20 cellular contexts compared by ENCODE assay signal in genomic region chr3:49791571-49791970, GRCh38. TPM values are rescaled to one million over a fixed set of nuclear protein-coding genes. Genes with fewer than 3 reads are reported as not detected.
DNase-seq lines count a peak whose midpoint lies in the region; ATAC-seq and TF ChIP-seq lines count a peak whose summit lies in the region.
"Had no signal": no experiment of that assay in that cellular context is flagged by ENCODE, and none has a peak within 500 bp of the region (broad histone marks: within the 10 kb centered on the region; RNA-seq: fewer than 3 reads in every experiment).

No MANE protein-coding gene starts in this region.

- no peaks in the 10 kb centered on the region for H3K27me3 ChIP-seq in spleen (replicated peaks in 1 of 7)

- H3K9me3 ChIP-seq in mesodermal cell (ENCODE audit: control insufficient read depth, low read length) = no peaks in the 10 kb centered on the region
- no peaks in the 10 kb centered on the region for H3K9me3 ChIP-seq in spleen

- no peaks in the 10 kb centered on the region for H3K27me3 Mint-ChIP-seq in chondrocyte (ENCODE audit: low read depth)

- H3K27ac ChIP-seq in mesodermal cell (ENCODE audit: low read depth, low read length, severe bottlenecking) (peak overlapping the region; percentile 18), spleen (no peak overlapping the region)

- no peak overlapping the region for H3K4me3 Mint-ChIP-seq in chondrocyte (ENCODE audit: unreplicated experiment)
- H3K4me3 Mint-ChIP-seq: CD8-positive, alpha-beta T cell had no signal

- H3K36me3 ChIP-seq in mesodermal cell (ENCODE audit: control insufficient read depth, insufficient read depth, low read length) = no peaks in the 10 kb centered on the region
- no peaks in the 10 kb centered on the region for H3K36me3 ChIP-seq in spleen

- TF ChIP-seq POLR2A in spleen (IDR thresholded peaks at IDR 0.05) = no peak

- H3K36me3 Mint-ChIP-seq in chondrocyte (ENCODE audit: low read depth) = no peaks in the 10 kb centered on the region

- ATAC-seq in GM19463 (IDR thresholded peaks at IDR 0.05; ENCODE audit: unreplicated experiment) (no peak), HG02759 (IDR thresholded peaks at IDR 0.05; ENCODE audit: unreplicated experiment) (no peak)
- ATAC-seq: CD8-positive, alpha-beta T cell had no signal

- no peaks in the 10 kb centered on the region for H3K9me3 Mint-ChIP-seq in chondrocyte (ENCODE audit: low read depth)
- H3K9me3 Mint-ChIP-seq: CD8-positive, alpha-beta T cell had no signal

- intact Hi-C loops in spleen (cut with DNase I; ENCODE audit: low total_unique reads) = no loop called here

- peak; percentile 7 for DNase-seq in activated CD4-positive, CD25-positive, alpha-beta regulatory T cell treated with anti-CD3 and anti-CD28 coated beads, Interleukin-2, amount 50 U/mL, for 72 hours
- no peak for DNase-seq in activated CD4-positive, CD25-positive, alpha-beta regulatory T cell (lab: John Stamatoyannopoulos, UW)
- DNase-seq in chondrocyte (ENCODE audit: low spot score) = peak; percentile 33
- peak; percentile 41 for DNase-seq in spleen
- DNase-seq in DMS 273 (lab: John Stamatoyannopoulos, UW; ENCODE audit: unreplicated experiment) = no peak
- DNase-seq: AML-193; C1 segment of cervical spinal cord; CD8-positive, alpha-beta T cell; GDM1; Kasumi-1; NCI-H187; NCI-H446; NCI-H526; OCI-M1; Right ventricle myocardium superior had no signal

- no peak overlapping the region for H3K27ac Mint-ChIP-seq in chondrocyte (ENCODE audit: unreplicated experiment)
- H3K27ac Mint-ChIP-seq: CD8-positive, alpha-beta T cell had no signal

- H3K4me3 ChIP-seq in mesodermal cell (ENCODE audit: extremely low read depth, insufficient read depth, low read length, poor library complexity, severe bottlenecking) = no peak overlapping the region
- no peak overlapping the region for H3K4me3 ChIP-seq in spleen

- H3K4me1 ChIP-seq in mesodermal cell (ENCODE audit: control insufficient read depth, insufficient read depth, low read length, poor library complexity, severe bottlenecking) (peaks cover 18% of the 10 kb centered on the region), spleen (peaks cover 6 to 16% (median 9%) of the 10 kb centered on the region in 6 donors)

- TF ChIP-seq CTCF in chondrocyte (IDR thresholded peaks at IDR 0.05) (no peak), spleen (IDR thresholded peaks at IDR 0.05 in 8 of 11, conservative IDR thresholded peaks at IDR 0.05 in 3 of 11) (no peak)

- 93 to 95% methylated on average over 4 of the region's 4 CpGs for WGBS in mesodermal cell (ENCODE audit: insufficient coverage in 2 of 2), 2 experiments
- 89 to 98% (median 98%) methylated on average over 4 of the region's 4 CpGs for WGBS in spleen, 5 donors

- H3K4me1 Mint-ChIP-seq in chondrocyte (ENCODE audit: low read depth) = peaks cover 7% of the 10 kb centered on the region

RNA-seq across cellular contexts. Expression of gene IP6K1, which starts 5.2 kb away (rescaled TPM):
- 38.9 to 44.4 TPM (median 40.1 TPM) in 3 replicates for total RNA-seq in chondrocyte
- 34.9 TPM for polyA plus RNA-seq in mesodermal cell (2013, experiment 1 of 2)
- 30.8 TPM for polyA plus RNA-seq in mesodermal cell (2013, experiment 2 of 2)
- total RNA-seq in spleen = 10 to 100 TPM; 40.7 to 56.0 (median 51.4) TPM
- polyA plus RNA-seq in spleen = 10 to 100 TPM in 1 of 3 donors, 1 to 10 TPM in 2; 8.6 to 21.4 (median 9.8) TPM

RNA-seq across cellular contexts. Expression of gene CDHR4, which starts 8.1 kb away (rescaled TPM):
- total RNA-seq in chondrocyte = not detected in 3 replicates
- not detected for polyA plus RNA-seq in mesodermal cell (2013, experiment 1 of 2)
- polyA plus RNA-seq in mesodermal cell (2013, experiment 2 of 2) = not detected
- total RNA-seq in spleen = not detected
- polyA plus RNA-seq in spleen = under 1 TPM in 2 of 3 donors, not detected in 1; 0.06 to 0.29 TPM
- total RNA-seq: Daoy, Right ventricle myocardium superior, SK-MEL-5 had no signal

RNA-seq across cellular contexts. Expression of gene INKA1, which starts 11.5 kb away (rescaled TPM):
- total RNA-seq in chondrocyte = 4.1 to 7.9 TPM (median 7.9 TPM) in 3 replicates
- polyA plus RNA-seq in mesodermal cell (2013, experiment 1 of 2) = 17.4 TPM
- 14.4 TPM for polyA plus RNA-seq in mesodermal cell (2013, experiment 2 of 2)
- total RNA-seq in spleen = 10 to 100 TPM in 3 of 7 donors, 1 to 10 TPM in 4; 2.8 to 14.9 (median 7.5) TPM
- 10 to 100 TPM; 17.3 to 30.6 (median 21.5) TPM for polyA plus RNA-seq in spleen
- total RNA-seq: Daoy had no signal

RNA-seq across cellular contexts. Expression of gene UBA7, which starts 22.2 kb away (rescaled TPM):
- total RNA-seq in chondrocyte (25.6 to 45.3 TPM (median 26.3 TPM) in 3 replicates), spleen (100 to 1,000 TPM; 176 to 228 (median 218) TPM)
- polyA plus RNA-seq in mesodermal cell (2013, experiment 1 of 2) = 4.5 TPM
- polyA plus RNA-seq in mesodermal cell (2013, experiment 2 of 2) = 4.2 TPM
- 100 to 1,000 TPM in 2 of 3 donors, 10 to 100 TPM in 1; 91.1 to 231 (median 230) TPM for polyA plus RNA-seq in spleen

Comparison
In these comparisons a context has a peak if more than half of its experiments do, and no peak if none do; other contexts are left out.
1. DNase-seq: peak in activated CD4-positive, CD25-positive, alpha-beta regulatory T cell treated with anti-CD3 and anti-CD28 coated beads, Interleukin-2, amount 50 U/mL, for 72 hours (single experiment), chondrocyte (single experiment) and spleen (single experiment); none in activated CD4-positive, CD25-positive, alpha-beta regulatory T cell (0 of 4) and DMS 273 (single experiment).